ENCODE assay signal across 2 cellular contexts in genomic region chr3:46675843-46676567, GRCh38.
TF ChIP-seq lines count a peak whose summit lies in the region.

No MANE protein-coding gene starts in this region.

TF ChIP-seq in IMR-90, 13 proteins besides CTCF, POLR2A, EP300 and RAD21:
- TF ChIP-seq NFE2L2 (IDR thresholded peaks at IDR 0.05; ENCODE audit: low read depth, low read length) (no peak), FOS (IDR thresholded peaks at IDR 0.05; ENCODE audit: low read depth, low read length) (no peak), BHLHE40 (IDR thresholded peaks at IDR 0.05; ENCODE audit: low read depth, low read length) (no peak)

TF ChIP-seq in HepG2, 621 proteins besides CTCF, POLR2A, EP300 and RAD21:
- no peak for TF ChIP-seq ZBTB38 (CRISPR knock-in tag; IDR thresholded peaks at IDR 0.05)
- no peak for TF ChIP-seq ARID4A (CRISPR knock-in tag; IDR thresholded peaks at IDR 0.05; ENCODE audit: borderline replicate concordance)
- no peak for TF ChIP-seq CBFB (CRISPR knock-in tag; IDR thresholded peaks at IDR 0.05)
- no peak for TF ChIP-seq PHF8 (CRISPR knock-in tag; IDR thresholded peaks at IDR 0.05)
- TF ChIP-seq ZFP90 (CRISPR knock-in tag; IDR thresholded peaks at IDR 0.05; ENCODE audit: borderline replicate concordance): no peak
- TF ChIP-seq SOX5 (CRISPR knock-in tag; IDR thresholded peaks at IDR 0.05; ENCODE audit: borderline replicate concordance): no peak
- no peak for TF ChIP-seq DPF2 (CRISPR knock-in tag; IDR thresholded peaks at IDR 0.05; ENCODE audit: borderline replicate concordance, low read depth)
- TF ChIP-seq ZSCAN30 (CRISPR knock-in tag; IDR thresholded peaks at IDR 0.05): no peak
- TF ChIP-seq ZNF788 (CRISPR knock-in tag; IDR thresholded peaks at IDR 0.05; ENCODE audit: borderline replicate concordance): no peak
- TF ChIP-seq ZNF687 (CRISPR knock-in tag; IDR thresholded peaks at IDR 0.05): no peak
- TF ChIP-seq TFAP4 (IDR thresholded peaks at IDR 0.05; ENCODE audit: borderline replicate concordance, low read depth): no peak
- TF ChIP-seq HDAC2 (CRISPR knock-in tag; IDR thresholded peaks at IDR 0.05): no peak
- no peak for TF ChIP-seq SNAPC2 (CRISPR knock-in tag; IDR thresholded peaks at IDR 0.05)
- no peak for TF ChIP-seq JUNB (CRISPR knock-in tag; IDR thresholded peaks at IDR 0.05; ENCODE audit: borderline replicate concordance)
- no peak for TF ChIP-seq ZZZ3 (CRISPR knock-in tag; IDR thresholded peaks at IDR 0.05; ENCODE audit: borderline replicate concordance)
- TF ChIP-seq NR2F2 (IDR thresholded peaks at IDR 0.05; ENCODE audit: borderline replicate concordance, low read depth): no peak
- no peak for TF ChIP-seq RNF2 (conservative IDR thresholded peaks at IDR 0.05; ENCODE audit: low read depth)
- TF ChIP-seq ZNF296 (CRISPR knock-in tag; conservative IDR thresholded peaks at IDR 0.05): no peak
